In the genomic region with DNA sequence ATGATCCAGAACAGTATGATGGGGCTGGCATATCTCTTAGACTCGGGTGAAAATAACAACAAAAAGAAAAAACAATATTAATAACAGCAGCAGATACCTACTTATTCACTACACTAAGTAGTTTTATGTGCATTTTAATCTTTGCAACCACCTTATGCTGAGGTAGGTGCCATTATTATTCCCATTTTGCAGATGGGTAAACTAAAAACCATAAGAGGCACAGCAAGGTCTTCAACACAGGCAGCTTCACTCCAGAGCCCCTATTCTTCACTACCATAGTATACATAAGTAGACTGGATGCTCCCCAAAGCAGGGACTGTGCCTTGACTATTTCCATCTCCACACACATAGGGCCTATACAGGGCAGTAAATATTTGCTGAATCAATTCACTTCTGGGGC, we compare ENCODE assay signal across 24 cellular contexts. TPM values are rescaled to one million over a fixed set of nuclear protein-coding genes. Genes with fewer than 3 reads are reported as not detected.
DNase-seq lines count a peak whose midpoint lies in the region; ATAC-seq, FAIRE-seq and TF ChIP-seq lines count a peak whose summit lies in the region.
"Had no signal": no experiment of that assay in that cellular context is flagged by ENCODE, and none has a peak within 500 bp of the region (broad histone marks: within the 10 kb centered on the region; RNA-seq: fewer than 3 reads in every experiment).

No MANE protein-coding gene starts in this region.

- in situ Hi-C loops in K562 (cut with MboI) = no loop called here

- POLR2A ChIA-PET in K562 (lab: Yijun Ruan, JAX) = interaction anchor here (0.9 kb wide), 1 partner anchor 14 kb away, joined by 3 read pairs; no protein-coding TSS in a partner anchor

- ATAC-seq in K562 = no peak
- no peak for ATAC-seq in HG03159 (IDR thresholded peaks at IDR 0.05; ENCODE audit: unreplicated experiment)
- ATAC-seq: GM12878 had no signal

- H3K9me1 ChIP-seq in K562 (ENCODE audit: control insufficient read depth, insufficient read depth, low read length) = no peaks in the 10 kb centered on the region

- BruUV-seq in K562 (replicated peaks; lab: Mats Ljungman, UMichigan) = no TSS peak

- no peak for DNase-seq in K562 (ENCODE audit: extremely low read depth in 1 of 4, low spot score in 3 of 4)
- DNase-seq in islet precursor cell = peak; percentile 7
- no peak for DNase-seq in NCI-H146 (lab: John Stamatoyannopoulos, UW)
- DNase-seq: 8988T; ACHN; BE2C; C1 segment of cervical spinal cord; CD4-positive, alpha-beta memory T cell; CD4-positive, CD25-positive, alpha-beta regulatory T cell; CD8-positive, alpha-beta memory T cell; COR-L47; DMS 273 treated with DMSO at 0.1 percent for 48 hours; DMS153; DMS53; DMS79; DND-41; EL; GDM1 had no signal

- 71% methylated on average over 1 of the region's 1 CpG for WGBS in K562 (ENCODE audit: insufficient coverage, low coverage, missing lambda C conversion rate)

- no peak for FAIRE-seq in K562 (lab: Jason Lieb, UNC)
- FAIRE-seq: A204.1, GM12878, GM18507 had no signal

- no peak for TF ChIP-seq CTCF in OCI-LY3 (IDR thresholded peaks at IDR 0.05; ENCODE audit: low read depth, low read length)
- TF ChIP-seq CTCF in K562 (IDR thresholded peaks at IDR 0.05 in 2 of 3, conservative IDR thresholded peaks at IDR 0.05 in 1 of 3; ENCODE audit: insufficient read depth in 2 of 3, low read depth in 1 of 3, low read length in 3 of 3) = no peak

- H4K20me1 ChIP-seq in OCI-LY3 (ENCODE audit: insufficient read depth, low read length) (peaks cover 8% of the 10 kb centered on the region; the same call in 1 of the 2 replicates), K562 (replicated peaks; ENCODE audit: control insufficient read depth, insufficient read depth, low read length) (0 out of 2 replicates have a peak, but pooled peaks cover 8% of the 10 kb centered on the region)

- H2AFZ ChIP-seq in OCI-LY3 (ENCODE audit: low read depth, low read length) = no peak overlapping the region
- no peak overlapping the region for H2AFZ ChIP-seq in K562 (ENCODE audit: low read depth, low read length)

- H3K4me2 ChIP-seq in OCI-LY3 (ENCODE audit: low read length) (peak overlapping the region; percentile 41), K562 (ENCODE audit: insufficient read depth, low read length) (no peak overlapping the region)
- H3K4me2 ChIP-seq: BLaER1 had no signal

- CTCF ChIA-PET in K562 (lab: Yijun Ruan, JAX; ENCODE audit: low intra/inter-chr PET ratio) = no interaction called here

- intact Hi-C loops in K562 (cut with micrococcal nuclease) = no loop called here

- no peaks in the 10 kb centered on the region for H3K27me3 ChIP-seq in OCI-LY3 (ENCODE audit: low read depth, low read length)
- no peaks in the 10 kb centered on the region for H3K27me3 ChIP-seq in K562 (ENCODE audit: control insufficient read depth in 2 of 2, insufficient read depth in 2 of 2, low read length in 2 of 2)
- H3K27me3 ChIP-seq: BE2C, BLaER1 had no signal

- H3K9ac ChIP-seq in OCI-LY3 (ENCODE audit: low read length) (no peak overlapping the region), K562 (ENCODE audit: insufficient read depth in 1 of 2, low read depth in 2 of 2, low read length in 2 of 2) (no peak overlapping the region)
- H3K9ac ChIP-seq: BLaER1 had no signal

- no peak overlapping the region for H3K4me3 ChIP-seq in OCI-LY3 (ENCODE audit: low read length)
- no peak overlapping the region for H3K4me3 ChIP-seq in K562
- H3K4me3 ChIP-seq: BLaER1, GM12878 had no signal

- TF ChIP-seq POLR2A in K562 (conservative IDR thresholded peaks at IDR 0.05) = no peak

- H3K79me2 ChIP-seq in OCI-LY3 (ENCODE audit: low read length) = peaks cover 11% of the 10 kb centered on the region; the same call in 1 of the 2 replicates
- H3K79me2 ChIP-seq in K562 (ENCODE audit: control insufficient read depth, insufficient read depth, low read length) = no peaks in the 10 kb centered on the region; the same call in 2 of the 3 replicates

- no peak for TF ChIP-seq RAD21 in K562 (CRISPR knock-in tag; conservative IDR thresholded peaks at IDR 0.05 in 1 of 2, IDR thresholded peaks at IDR 0.05 in 1 of 2)

- H3K9me3 ChIP-seq in OCI-LY3 (ENCODE audit: insufficient read depth, low read length) (peaks cover 13% of the 10 kb centered on the region), K562 (replicated peaks; ENCODE audit: control insufficient read depth, insufficient read depth, low read depth, low read length) (no peaks in the 10 kb centered on the region)
- H3K9me3 ChIP-seq: BE2C had no signal

- H3K4me1 ChIP-seq in OCI-LY3 (ENCODE audit: low read length) = peaks cover 57% of the 10 kb centered on the region
- H3K4me1 ChIP-seq in K562 (replicated peaks in 1 of 2; ENCODE audit: control insufficient read depth in 2 of 2, insufficient read depth in 2 of 2, low read length in 2 of 2) = no peaks in the 10 kb centered on the region; a peak in 2 of 5 replicates

- no peak overlapping the region for H3K27ac ChIP-seq in OCI-LY3 (ENCODE audit: low read length)
- no peak overlapping the region for H3K27ac ChIP-seq in K562 (ENCODE audit: extremely low read depth, low read depth, low read length)
- H3K27ac ChIP-seq: BLaER1 had no signal

- no peak for TF ChIP-seq EP300 in K562 (IDR thresholded peaks at IDR 0.05; ENCODE audit: low read length)

- peaks cover 26% of the 10 kb centered on the region for H3K36me3 ChIP-seq in OCI-LY3 (replicated peaks; ENCODE audit: low read depth, low read length)
- H3K36me3 ChIP-seq in K562 (ENCODE audit: control insufficient read depth, insufficient read depth, low read length) = peaks cover 3% of the 10 kb centered on the region; the same call in 1 of the 3 replicates

TF ChIP-seq in K562, 482 proteins besides CTCF, POLR2A, EP300 and RAD21:
- TF ChIP-seq RB1 (IDR thresholded peaks at IDR 0.05; ENCODE audit: low read depth) (no peak), RBM25 (IDR thresholded peaks at IDR 0.05; ENCODE audit: low read depth, low read length, severe bottlenecking) (peak; percentile 65)

RNA-seq across cellular contexts. Expression of a gene that starts 41.0 kb away (rescaled TPM):
- total RNA-seq in K562 (2011; cell fraction: chromatin; rRNA removed; ENCODE audit: low replicate concordance) = 60.7 and 66.5 TPM in 2 replicates
- 35.2 and 50.7 TPM in 2 replicates for total RNA-seq in K562 (2011; cell fraction: nucleolus; rRNA removed)
- 48.4 and 54.5 TPM in 2 replicates for total RNA-seq in K562 (2011; cell fraction: nucleoplasm; rRNA removed)
- total RNA-seq in K562 (2014; rRNA removed) (40.1 and 41.7 TPM in 2 replicates), K562 (2014; rRNA removed; fragmentation: Illumina TruSeq; extraction: Trizol) (27.7 and 28.6 TPM in 2 replicates), K562 (2015; rRNA removed; fragmentation: Illumina TruSeq; extraction: Trizol) (23.5 and 23.7 TPM in 2 replicates), K562 (2021) (42.2 and 42.3 TPM in 2 replicates)
- polyA plus RNA-seq in K562 (2011; rRNA removed) (32.2 and 36.1 TPM in 2 replicates), K562 (2014; fragmentation: Illumina TruSeq; extraction: Trizol) (25.7 and 32.0 TPM in 2 replicates), K562 (2014; fragmentation: Nextera tagmentation; extraction: Ambion mirVana) (1 to 10 TPM; 6.5 to 9.3 TPM), K562 (2014; rRNA removed) (17.3 and 18.4 TPM in 2 replicates)
- polyA plus RNA-seq in K562 (2011; cell fraction: cytosol; rRNA removed) = 24.9 and 27.5 TPM in 2 replicates
- 43.1 and 64.0 TPM in 2 replicates for polyA plus RNA-seq in K562 (2011; cell fraction: nucleus; rRNA removed)
- 10.8 and 25.3 TPM in 2 replicates for polyA plus RNA-seq in K562 (2012)
- 88.8 and 89.3 TPM in 2 replicates for polyA minus RNA-seq in K562 (2011; rRNA and poly(A)+ RNA removed)
- 32.7 and 33.3 TPM in 2 replicates for polyA minus RNA-seq in K562 (2011; cell fraction: cytosol; rRNA and poly(A)+ RNA removed)
- polyA minus RNA-seq in K562 (2011; cell fraction: nucleus; rRNA and poly(A)+ RNA removed) = 18.7 and 37.4 TPM in 2 replicates
